Comparison of ENCODE assay signal across 1 cellular context in the genomic region with DNA sequence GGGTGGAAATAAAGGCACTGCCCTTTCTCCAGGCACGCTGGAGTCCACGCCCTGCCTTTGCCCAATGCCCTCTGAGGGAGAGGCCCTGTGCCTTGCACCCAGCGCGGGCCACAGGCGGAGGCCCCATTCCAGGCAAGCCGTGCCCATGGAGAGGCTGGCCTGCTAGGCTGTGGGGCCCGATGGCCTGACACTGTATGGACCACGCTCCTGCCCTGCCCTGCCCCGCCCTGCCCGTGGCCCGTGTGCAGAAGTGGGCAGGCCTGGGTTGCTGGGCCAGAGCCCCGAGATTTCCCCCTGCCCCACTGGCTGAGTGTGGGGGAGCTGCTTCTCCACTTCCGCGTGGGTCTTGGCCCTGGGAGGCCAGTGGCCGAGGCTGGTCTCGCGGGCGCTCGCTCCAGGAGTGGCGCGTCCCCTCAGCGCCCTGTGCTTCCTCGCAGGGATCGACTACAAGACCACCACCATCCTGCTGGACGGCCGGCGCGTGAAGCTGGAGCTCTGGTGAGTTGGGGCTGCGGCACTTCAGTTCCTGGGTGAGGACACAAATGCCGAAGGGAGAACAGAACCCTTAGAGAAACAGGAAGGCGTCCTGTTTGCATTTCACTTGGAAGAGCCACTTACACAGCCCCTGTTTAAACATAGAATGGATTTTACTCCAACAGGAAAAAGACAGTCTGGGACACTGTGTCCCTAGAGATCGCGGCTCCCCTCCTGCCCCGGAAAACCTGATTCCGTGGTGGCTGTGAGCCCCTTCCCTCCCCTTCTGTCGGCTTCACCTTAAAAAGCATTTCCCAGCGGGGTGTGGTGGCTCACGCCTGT.
A peak's percentile ranks its signal among the peaks of the same experiment; 100 is the strongest.
TF ChIP-seq lines count a peak whose summit lies in the region.

No MANE protein-coding gene starts in this region.

TF ChIP-seq in HepG2, 621 proteins besides CTCF, POLR2A, EP300 and RAD21:
- TF ChIP-seq SP1 (IDR thresholded peaks at IDR 0.05) (no peak), SP1 (CRISPR knock-in tag; IDR thresholded peaks at IDR 0.05) (no peak), GABPB1 (CRISPR knock-in tag; IDR thresholded peaks at IDR 0.05) (no peak), ZNF687 (CRISPR knock-in tag; IDR thresholded peaks at IDR 0.05) (peak; percentile 20; the same call in 1 of the 2 replicates), ZBTB38 (CRISPR knock-in tag; IDR thresholded peaks at IDR 0.05) (peak; percentile 23; the same call in 1 of the 2 replicates)
